17 cellular contexts compared by ENCODE assay signal in genomic region chr1:39001516-39002389, GRCh38. TPM values are rescaled to one million over a fixed set of nuclear protein-coding genes. Genes with fewer than 3 reads are reported as not detected.
DNase-seq lines count a peak whose midpoint lies in the region; ATAC-seq and TF ChIP-seq lines count a peak whose summit lies in the region.
"Had no signal": no experiment of that assay in that cellular context is flagged by ENCODE, and none has a peak within 500 bp of the region (broad histone marks: within the 10 kb centered on the region; RNA-seq: fewer than 3 reads in every experiment).

No MANE protein-coding gene starts in this region.

- no peaks in the 10 kb centered on the region for H3K27me3 Mint-ChIP-seq in natural killer cell treated with Interleukin-12 subunit alpha and Interleukin-12 subunit beta and Interleukin-15 and Interleukin-18, amount 100 ng/mL, for 72 hours
- no peaks in the 10 kb centered on the region for H3K27me3 Mint-ChIP-seq in natural killer cell (ENCODE audit: low read depth in 2 of 2)
- H3K27me3 Mint-ChIP-seq in activated CD4-positive, alpha-beta memory T cell treated with anti-CD3 and anti-CD28 coated beads, Interleukin-2, amount 10 ng/mL, durations not matched to agents 7 days and 5 days, result no peaks in the 10 kb centered on the region

- peaks cover 46% of the 10 kb centered on the region for H3K36me3 Mint-ChIP-seq in natural killer cell treated with Interleukin-12 subunit alpha and Interleukin-12 subunit beta and Interleukin-15 and Interleukin-18, amount 100 ng/mL, for 72 hours
- peaks cover 44% of the 10 kb centered on the region for H3K36me3 Mint-ChIP-seq in natural killer cell
- H3K36me3 Mint-ChIP-seq in activated CD4-positive, alpha-beta memory T cell treated with anti-CD3 and anti-CD28 coated beads, Interleukin-2, amount 10 ng/mL, durations not matched to agents 7 days and 5 days (ENCODE audit: low read depth), result peaks cover 77% of the 10 kb centered on the region

- peaks cover 65 to 80% of the 10 kb centered on the region in 2 donors for H3K36me3 ChIP-seq in ascending aorta

- peak overlapping the region; percentile 84 to 94 for H3K27ac Mint-ChIP-seq in natural killer cell treated with Interleukin-12 subunit alpha and Interleukin-12 subunit beta and Interleukin-15 and Interleukin-18, amount 100 ng/mL, for 72 hours
- peak overlapping the region in 1 of 2 donors; percentile 59 for H3K27ac Mint-ChIP-seq in natural killer cell
- H3K27ac Mint-ChIP-seq in activated CD4-positive, alpha-beta memory T cell treated with anti-CD3 and anti-CD28 coated beads, Interleukin-2, amount 10 ng/mL, durations not matched to agents 7 days and 5 days, result peak overlapping the region; percentile 8

- no peaks in the 10 kb centered on the region for H3K9me3 Mint-ChIP-seq in natural killer cell treated with Interleukin-12 subunit alpha and Interleukin-12 subunit beta and Interleukin-15 and Interleukin-18, amount 100 ng/mL, for 72 hours
- H3K9me3 Mint-ChIP-seq in natural killer cell, result no peaks in the 10 kb centered on the region
- H3K9me3 Mint-ChIP-seq in activated CD4-positive, alpha-beta memory T cell treated with anti-CD3 and anti-CD28 coated beads, Interleukin-2, amount 10 ng/mL, durations not matched to agents 7 days and 5 days, result no peaks in the 10 kb centered on the region

- H3K9me3 ChIP-seq in ascending aorta, result no peaks in the 10 kb centered on the region
- H3K9me3 ChIP-seq: BE2C, SJCRH30, tibial artery had no signal

- no peaks in the 10 kb centered on the region for H3K27me3 ChIP-seq in ascending aorta
- H3K27me3 ChIP-seq: BE2C, SJCRH30, tibial artery had no signal

- H3K4me1 ChIP-seq in ascending aorta, result peaks cover 0 to 3% of the 10 kb centered on the region in 2 donors
- H3K4me1 ChIP-seq: BE2C had no signal

- POLR2A ChIA-PET in activated CD4-positive, alpha-beta memory T cell treated with anti-CD3 and anti-CD28 coated beads, Interleukin-2, amount 10 ng/mL, durations not matched to agents 7 days and 5 days (lab: Charles Lee), result interaction anchor here (1.1 to 2.0 kb wide), 3 partner anchors 10 to 24 kb away, joined by 3 to 6 read pairs (median 5); no protein-coding TSS in a partner anchor

- H3K4me1 Mint-ChIP-seq in natural killer cell treated with Interleukin-12 subunit alpha and Interleukin-12 subunit beta and Interleukin-15 and Interleukin-18, amount 100 ng/mL, for 72 hours (ENCODE audit: low read depth in 2 of 2), result peaks cover 31 to 48% of the 10 kb centered on the region in 2 donors
- peaks cover 21 to 30% of the 10 kb centered on the region in 2 donors for H3K4me1 Mint-ChIP-seq in natural killer cell
- peaks cover 57% of the 10 kb centered on the region for H3K4me1 Mint-ChIP-seq in activated CD4-positive, alpha-beta memory T cell treated with anti-CD3 and anti-CD28 coated beads, Interleukin-2, amount 10 ng/mL, durations not matched to agents 7 days and 5 days

- peak overlapping the region; percentile 39 for H3K4me3 Mint-ChIP-seq in natural killer cell treated with Interleukin-12 subunit alpha and Interleukin-12 subunit beta and Interleukin-15 and Interleukin-18, amount 100 ng/mL, for 72 hours
- H3K4me3 Mint-ChIP-seq in natural killer cell, result no peak overlapping the region
- H3K4me3 Mint-ChIP-seq in activated CD4-positive, alpha-beta memory T cell treated with anti-CD3 and anti-CD28 coated beads, Interleukin-2, amount 10 ng/mL, durations not matched to agents 7 days and 5 days, result no peak overlapping the region

- no peak for TF ChIP-seq CTCF in natural killer cell (IDR thresholded peaks at IDR 0.05)
- TF ChIP-seq CTCF in ascending aorta (IDR thresholded peaks at IDR 0.05), result no peak

- no peak overlapping the region for H3K4me3 ChIP-seq in ascending aorta
- H3K4me3 ChIP-seq: K562, SJCRH30, tibial artery had no signal

- ATAC-seq in natural killer cell treated with Interleukin-12 subunit alpha and Interleukin-12 subunit beta and Interleukin-15 and Interleukin-18, amount 100 ng/mL, for 72 hours, result no peak
- no peak for ATAC-seq in natural killer cell
- no peak for ATAC-seq in HG03457 (IDR thresholded peaks at IDR 0.05; ENCODE audit: unreplicated experiment)
- ATAC-seq: K562 had no signal

- CTCF ChIA-PET in activated CD4-positive, alpha-beta memory T cell treated with anti-CD3 and anti-CD28 coated beads, Interleukin-2, amount 10 ng/mL, durations not matched to agents 7 days and 5 days (lab: Charles Lee), result interaction anchor here (0.6 to 2.3 kb wide), 2 partner anchors 90 to 410 kb away, joined by 3 to 5 read pairs; no protein-coding TSS in a partner anchor

- no peak overlapping the region for H3K27ac ChIP-seq in ascending aorta
- H3K27ac ChIP-seq: SJCRH30, tibial artery had no signal

- no peak for DNase-seq in natural killer cell treated with Interleukin-12 subunit alpha and Interleukin-12 subunit beta and Interleukin-15 and Interleukin-18, amount 100 ng/mL, for 72 hours (ENCODE audit: low spot score)
- no peak for DNase-seq in natural killer cell
- no peak for DNase-seq in activated CD4-positive, alpha-beta memory T cell treated with anti-CD3 and anti-CD28 coated beads, Interleukin-2, amount 10 ng/mL, durations not matched to agents 7 days and 5 days
- peak; percentile 46 for DNase-seq in foreskin melanocyte
- DNase-seq in NCI-H524 (lab: John Stamatoyannopoulos, UW), result no peak
- no peak for DNase-seq in globus pallidus (ENCODE audit: low spot score)
- no peak for DNase-seq in ascending aorta (ENCODE audit: low spot score in 2 of 2)
- DNase-seq: activated CD8-positive, alpha-beta memory T cell treated with anti-CD3 and anti-CD28 coated beads, Interleukin-2, amount 50 U/mL, for 48 hours; BE2C; foreskin fibroblast; GF-D8; NCI-H226; SJCRH30; stimulated activated CD4-positive, alpha-beta T cell treated with anti-CD3 and anti-CD28 coated beads, Interleukin-15, amount 100 ng/mL, for 24 hours; tibial artery had no signal

- intact Hi-C loops in natural killer cell (cut with micrococcal nuclease) (no loop called here), ascending aorta (cut with DNase I) (no loop called here)

RNA-seq across cellular contexts. Expression of gene AKIRIN1, which starts 10.7 kb away (rescaled TPM):
- 10 to 100 TPM; 71.0 to 88.3 TPM for total RNA-seq in natural killer cell treated with Interleukin-12 subunit alpha and Interleukin-12 subunit beta and Interleukin-15 and Interleukin-18, amount 100 ng/mL, for 72 hours
- 10 to 100 TPM; 70.4 to 80.7 (median 73.2) TPM for total RNA-seq in natural killer cell
- total RNA-seq in activated CD4-positive, alpha-beta memory T cell treated with anti-CD3 and anti-CD28 coated beads, Interleukin-2, amount 10 ng/mL, durations not matched to agents 7 days and 5 days, result 10 to 100 TPM; 68.8 to 72.5 TPM
- total RNA-seq in ascending aorta, result 29.6 TPM

RNA-seq across cellular contexts. Expression of gene NDUFS5, which starts 24.4 kb away (rescaled TPM):
- 100 to 1,000 TPM; 134 to 142 TPM for total RNA-seq in natural killer cell treated with Interleukin-12 subunit alpha and Interleukin-12 subunit beta and Interleukin-15 and Interleukin-18, amount 100 ng/mL, for 72 hours
- total RNA-seq in natural killer cell (10 to 100 TPM; 63.6 to 72.9 (median 71.1) TPM), ascending aorta (194 TPM)
- 100 to 1,000 TPM; 148 to 153 TPM for total RNA-seq in activated CD4-positive, alpha-beta memory T cell treated with anti-CD3 and anti-CD28 coated beads, Interleukin-2, amount 10 ng/mL, durations not matched to agents 7 days and 5 days
